In the genomic region with DNA sequence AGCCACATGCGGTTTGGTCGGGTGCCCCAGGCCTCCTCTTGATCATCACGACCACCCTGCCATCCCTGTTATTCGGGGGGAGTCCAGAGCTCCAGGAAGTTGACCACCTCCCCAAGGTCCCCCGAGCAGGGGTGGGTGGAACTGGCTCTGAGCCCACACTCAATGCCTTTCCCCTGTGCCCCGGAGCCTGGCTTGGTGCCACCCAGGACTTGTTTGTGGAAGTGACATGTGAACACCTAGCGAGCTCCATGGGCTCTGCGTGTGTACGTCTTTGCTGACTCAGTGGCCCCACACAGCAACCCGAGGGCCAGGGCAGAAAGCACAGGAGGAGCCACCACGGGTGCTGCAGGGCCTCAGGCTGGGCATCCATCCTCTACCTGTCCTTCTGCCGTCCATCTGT, we compare ENCODE assay signal across 20 cellular contexts. TPM values are rescaled to one million over a fixed set of nuclear protein-coding genes. Genes with fewer than 3 reads are reported as not detected.
DNase-seq lines count a peak whose midpoint lies in the region; ATAC-seq, FAIRE-seq and TF ChIP-seq lines count a peak whose summit lies in the region.
"Had no signal": no experiment of that assay in that cellular context is flagged by ENCODE, and none has a peak within 500 bp of the region (broad histone marks: within the 10 kb centered on the region; RNA-seq: fewer than 3 reads in every experiment).

No MANE protein-coding gene starts in this region.

- H3K27ac ChIP-seq in HepG2 (ENCODE audit: extremely low read length, insufficient read depth, low read length): no peak overlapping the region
- no peak overlapping the region for H3K27ac ChIP-seq in right lobe of liver
- peak overlapping the region; percentile 100 for H3K27ac ChIP-seq in SJCRH30
- no peak overlapping the region for H3K27ac ChIP-seq in heart right ventricle
- H3K27ac ChIP-seq: BLaER1 had no signal

- H3K27me3 ChIP-seq in HepG2 (ENCODE audit: control insufficient read depth in 1 of 2, insufficient read depth in 2 of 2, low read length in 2 of 2) (no peaks in the 10 kb centered on the region), right lobe of liver (no peaks in the 10 kb centered on the region), SJCRH30 (no peaks in the 10 kb centered on the region), mucosa of stomach (ENCODE audit: control insufficient read depth, insufficient read depth, low read length) (no peaks in the 10 kb centered on the region), heart right ventricle (no peaks in the 10 kb centered on the region)
- H3K27me3 ChIP-seq: BLaER1 had no signal

- H4K20me1 ChIP-seq in HepG2 (ENCODE audit: insufficient read depth, low read length): no peaks in the 10 kb centered on the region

- intact Hi-C loops in HepG2 (cut with micrococcal nuclease; ENCODE audit: unreplicated experiment): no loop called here
- intact Hi-C loops in right lobe of liver (cut with DNase I): no loop called here
- intact Hi-C loops in heart right ventricle (cut with DNase I): loop anchor here in 1 of 10 donors (10.0 kb wide), 1 partner anchor 151 kb away; no protein-coding TSS in a partner anchor

- BruUV-seq in HepG2 (replicated peaks; lab: Mats Ljungman, UMichigan): no TSS peak

- no peak overlapping the region for H3K4me2 ChIP-seq in HepG2 (ENCODE audit: low read depth, low read length)
- H3K4me2 ChIP-seq: BLaER1, GM23338 had no signal

- in situ Hi-C loops in HepG2 (cut with HindIII; ENCODE audit: extremely low pct_ligation_motif_present, low pct_unique_long_range_greater_than_20kb): no loop called here

- H3K9ac ChIP-seq in HepG2 (ENCODE audit: insufficient read depth, low read depth, low read length): no peak overlapping the region
- H3K9ac ChIP-seq in mucosa of stomach (ENCODE audit: low read length): peak overlapping the region; percentile 16
- H3K9ac ChIP-seq: BLaER1 had no signal

- TF ChIP-seq EP300 in HepG2 (IDR thresholded peaks at IDR 0.05; ENCODE audit: low read depth in 2 of 2, low read length in 2 of 2) (no peak), HepG2 (CRISPR knock-in tag; IDR thresholded peaks at IDR 0.05; ENCODE audit: borderline replicate concordance) (no peak)

- DNase-seq in HepG2 (ENCODE audit: low spot score) (no peak), right lobe of liver (no peak), SJCRH30 (no peak), heart right ventricle (no peak)
- no peak for DNase-seq in effector CD8-positive, alpha-beta T cell (lab: John Stamatoyannopoulos, UW)
- DNase-seq: ACHN; CD4-positive, alpha-beta memory T cell; DMS153; DND-41; EL; HCEC 1CT; KG1 had no signal

- no peak for ATAC-seq in HepG2
- ATAC-seq in right lobe of liver: no peak
- no peak for ATAC-seq in HG03469 (IDR thresholded peaks at IDR 0.05; ENCODE audit: unreplicated experiment)
- no peak for ATAC-seq in heart right ventricle
- ATAC-seq: GM12878, GM23338 had no signal

- CTCF ChIA-PET in HepG2 (lab: Yijun Ruan, JAX; ENCODE audit: low intra/inter-chr PET ratio, low total read pairs): no interaction called here

- H2AFZ ChIP-seq in HepG2 (ENCODE audit: low read length): no peak overlapping the region
- H2AFZ ChIP-seq: GM23338 had no signal

- TF ChIP-seq POLR2A in HepG2 (IDR thresholded peaks at IDR 0.05; ENCODE audit: insufficient read depth in 1 of 2, low read depth in 2 of 2, low read length in 2 of 2): no peak
- TF ChIP-seq POLR2A in right lobe of liver (IDR thresholded peaks at IDR 0.05): no peak

- H3K36me3 ChIP-seq in HepG2 (replicated peaks in 1 of 2; ENCODE audit: control insufficient read depth in 1 of 2, insufficient read depth in 2 of 2, low read length in 2 of 2) (peaks cover 0 to 15% of the 10 kb centered on the region in 2 experiments; a peak in 4 of 5 replicates), right lobe of liver (peaks cover 0 to 8% (median 0%) of the 10 kb centered on the region in 4 donors), SJCRH30 (no peaks in the 10 kb centered on the region; the same call in 1 of the 2 replicates), mucosa of stomach (ENCODE audit: control insufficient read depth, insufficient read depth, low read length) (peaks cover 7% of the 10 kb centered on the region), heart right ventricle (peaks cover 0 to 24% (median 0%) of the 10 kb centered on the region in 9 donors)

- WGBS in HepG2 (ENCODE audit: low lambda C conversion rate): 88% methylated on average over 12 of the region's 12 CpGs
- WGBS in right lobe of liver (ENCODE audit: insufficient coverage, low coverage, low lambda C conversion rate, missing lambda C conversion rate): 94% methylated on average over 3 of the region's 12 CpGs
- WGBS in heart right ventricle, 2 donors: 80 to 84% methylated on average over 12 of the region's 12 CpGs

- POLR2A ChIA-PET in HepG2 (lab: Yijun Ruan, JAX): no interaction called here

- no peaks in the 10 kb centered on the region for H3K79me2 ChIP-seq in HepG2 (ENCODE audit: insufficient read depth, low read length)

- no peak for FAIRE-seq in HepG2 (lab: Jason Lieb, UNC)
- FAIRE-seq: A204.1, GM12878, H54, HTR-8/SVneo had no signal

- H3K4me1 ChIP-seq in HepG2 (ENCODE audit: insufficient read depth, low read length) (no peaks in the 10 kb centered on the region), right lobe of liver (peaks cover 0 to 9% (median 0%) of the 10 kb centered on the region in 4 donors), SJCRH30 (peaks cover 50% of the 10 kb centered on the region), mucosa of stomach (ENCODE audit: control insufficient read depth, insufficient read depth, low read length) (peaks cover 39% of the 10 kb centered on the region), heart right ventricle (peaks cover 0 to 18% (median 11%) of the 10 kb centered on the region in 9 donors)

- no peaks in the 10 kb centered on the region for H3K9me3 ChIP-seq in HepG2 (ENCODE audit: low read length)
- no peaks in the 10 kb centered on the region for H3K9me3 ChIP-seq in right lobe of liver
- no peaks in the 10 kb centered on the region for H3K9me3 ChIP-seq in SJCRH30 (replicated peaks)
- H3K9me3 ChIP-seq in mucosa of stomach (ENCODE audit: control insufficient read depth, low read length): no peaks in the 10 kb centered on the region
- H3K9me3 ChIP-seq in heart right ventricle: peaks cover 0 to 4% (median 0%) of the 10 kb centered on the region in 11 donors

- no peak for TF ChIP-seq RAD21 in HepG2 (CRISPR knock-in tag; IDR thresholded peaks at IDR 0.05)

- H3K4me3 ChIP-seq in HepG2 (replicated peaks in 1 of 3; ENCODE audit: insufficient read depth in 1 of 3, low read depth in 2 of 3, low read length in 3 of 3) (no peak overlapping the region), right lobe of liver (no peak overlapping the region), SJCRH30 (no peak overlapping the region), mucosa of stomach (ENCODE audit: low read length) (no peak overlapping the region), heart right ventricle (no peak overlapping the region)
- H3K4me3 ChIP-seq: BLaER1, GM12878, GM23338 had no signal

- TF ChIP-seq CTCF in HepG2 (CRISPR knock-in tag; IDR thresholded peaks at IDR 0.05) (no peak), right lobe of liver (IDR thresholded peaks at IDR 0.05) (no peak), heart right ventricle (IDR thresholded peaks at IDR 0.05) (no peak)

TF ChIP-seq in HepG2, 621 proteins besides CTCF, POLR2A, EP300 and RAD21:
- peak; percentile 37 for TF ChIP-seq AGO2 (optimal IDR thresholded peaks at IDR 0.05; ENCODE audit: low read depth, low read length)
- TF ChIP-seq, protein P1, sequence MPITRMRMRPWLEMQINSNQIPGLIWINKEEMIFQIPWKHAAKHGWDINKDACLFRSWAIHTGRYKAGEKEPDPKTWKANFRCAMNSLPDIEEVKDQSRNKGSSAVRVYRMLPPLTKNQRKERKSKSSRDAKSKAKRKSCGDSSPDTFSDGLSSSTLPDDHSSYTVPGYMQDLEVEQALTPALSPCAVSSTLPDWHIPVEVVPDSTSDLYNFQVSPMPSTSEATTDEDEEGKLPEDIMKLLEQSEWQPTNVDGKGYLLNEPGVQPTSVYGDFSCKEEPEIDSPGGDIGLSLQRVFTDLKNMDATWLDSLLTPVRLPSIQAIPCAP (CRISPR knock-in tag; IDR thresholded peaks at IDR 0.05; ENCODE audit: low read depth): no peak

RNA-seq across cellular contexts. Expression of a gene that starts 32.5 kb away (rescaled TPM):
- 371 and 422 TPM in 2 replicates for total RNA-seq in HepG2 (2016; rRNA removed; fragmentation: Illumina TruSeq; extraction: Trizol)
- total RNA-seq in HepG2 (2016; cell fraction: cytosol; rRNA removed; fragmentation: Illumina TruSeq; extraction: Trizol; ENCODE audit: low read depth): 747 and 845 TPM in 2 replicates
- total RNA-seq in HepG2 (2016; cell fraction: insoluble cytoplasmic fraction; rRNA removed; fragmentation: Illumina TruSeq; extraction: Trizol): 382 and 405 TPM in 2 replicates
- total RNA-seq in HepG2 (2016; cell fraction: membrane; rRNA removed; fragmentation: Illumina TruSeq; extraction: Trizol): 1,179 and 1,380 TPM in 2 replicates
- 154 and 170 TPM in 2 replicates for total RNA-seq in HepG2 (2016; cell fraction: nucleus; rRNA removed; fragmentation: Illumina TruSeq; extraction: Trizol)
- polyA plus RNA-seq in HepG2 (2011; rRNA removed): 105 and 142 TPM in 2 replicates
- polyA plus RNA-seq in HepG2 (2011; cell fraction: cytosol; rRNA removed): 93.6 and 131 TPM in 2 replicates
- polyA plus RNA-seq in HepG2 (2011; cell fraction: nucleus; rRNA removed): 44.5 and 56.5 TPM in 2 replicates
- polyA plus RNA-seq in HepG2 (2012): 108 and 109 TPM in 2 replicates
- 923 and 940 TPM in 2 replicates for polyA plus RNA-seq in HepG2 (2016; cell fraction: cytosol; fragmentation: Illumina TruSeq; extraction: Trizol; ENCODE audit: low read depth)
- polyA plus RNA-seq in HepG2 (2016; cell fraction: insoluble cytoplasmic fraction; fragmentation: Illumina TruSeq; extraction: Trizol; ENCODE audit: low read depth): 367 and 392 TPM in 2 replicates
- 1,008 and 1,080 TPM in 2 replicates for polyA plus RNA-seq in HepG2 (2016; cell fraction: membrane; fragmentation: Illumina TruSeq; extraction: Trizol; ENCODE audit: low read depth)
- polyA plus RNA-seq in HepG2 (2016; cell fraction: nucleus; fragmentation: Illumina TruSeq; extraction: Trizol; ENCODE audit: insufficient read depth, low read depth): 235 and 237 TPM in 2 replicates
- 64.0 and 223 TPM in 2 replicates for polyA minus RNA-seq in HepG2 (2011; rRNA and poly(A)+ RNA removed; ENCODE audit: low replicate concordance)
- 53.3 and 58.5 TPM in 2 replicates for polyA minus RNA-seq in HepG2 (2011; cell fraction: cytosol; rRNA and poly(A)+ RNA removed)
- polyA minus RNA-seq in HepG2 (2011; cell fraction: nucleus; rRNA and poly(A)+ RNA removed): 32.7 and 35.2 TPM in 2 replicates
- 100 to 1,000 TPM in 2 of 6 experiments, 10 to 100 TPM in 4; 14.4 to 197 (median 28.6) TPM for total RNA-seq in right lobe of liver
- 362 and 380 TPM in 2 replicates for total RNA-seq in SJCRH30 (2014; rRNA removed; shearing (Covaris generic))
- total RNA-seq in heart right ventricle: 10 to 100 TPM; 25.4 to 92.8 (median 56.0) TPM
- polyA plus RNA-seq in heart right ventricle: 10 to 100 TPM in 1 of 2 donors, 1 to 10 TPM in 1; 4.1 to 81.9 TPM
